ENCODE assay signal across 15 cellular contexts in the genomic region with DNA sequence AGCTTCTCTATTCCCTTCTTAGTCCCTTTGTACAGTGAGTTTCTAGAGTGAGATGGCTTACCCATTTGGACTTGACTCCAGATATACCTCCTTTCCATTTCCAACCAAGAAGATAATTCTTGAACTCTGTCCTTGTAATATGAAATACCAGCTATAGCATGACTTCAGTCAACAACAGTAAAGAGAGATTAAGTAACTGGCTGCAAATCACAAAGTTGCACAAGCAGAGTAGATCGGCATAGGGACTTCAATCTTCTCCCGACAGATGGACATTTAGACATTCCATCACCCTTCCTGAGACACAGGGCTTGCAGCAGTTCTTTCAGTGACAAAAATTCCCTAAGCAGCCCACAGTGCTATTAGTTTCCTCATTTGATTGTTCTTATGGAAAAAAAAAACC. TPM values are rescaled to one million over a fixed set of nuclear protein-coding genes. Genes with fewer than 3 reads are reported as not detected.
DNase-seq lines count a peak whose midpoint lies in the region; ATAC-seq and TF ChIP-seq lines count a peak whose summit lies in the region.
"Had no signal": no experiment of that assay in that cellular context is flagged by ENCODE, and none has a peak within 500 bp of the region (broad histone marks: within the 10 kb centered on the region; RNA-seq: fewer than 3 reads in every experiment).

No MANE protein-coding gene starts in this region.

- WGBS in esophagus muscularis mucosa: 69% methylated on average over 2 of the region's 2 CpGs

- peaks cover 97% of the 10 kb centered on the region for H3K4me1 Mint-ChIP-seq in activated T-cell treated with anti-CD3 and anti-CD28 coated beads, Interleukin-2, amount 50 U/mL, for 24 hours (ENCODE audit: low read depth)
- peaks cover 96% of the 10 kb centered on the region for H3K4me1 Mint-ChIP-seq in activated B cell treated with CpG ODN at 0.5 μM for 24 hours

- peak overlapping the region; percentile 43 for H3K9ac ChIP-seq in skeletal muscle satellite cell (ENCODE audit: low read depth, low read length)

- TF ChIP-seq EP300 in esophagus muscularis mucosa (IDR thresholded peaks at IDR 0.05): no peak

- peak overlapping the region; percentile 18 for H3K4me2 ChIP-seq in skeletal muscle satellite cell (ENCODE audit: low read length)

- no peak for TF ChIP-seq POLR2A in esophagus muscularis mucosa (IDR thresholded peaks at IDR 0.05; ENCODE audit: low read depth)

- POLR2A ChIA-PET in activated B cell treated with CpG ODN at 0.5 μM for 24 hours (lab: Charles Lee): interaction anchor here (2.0 kb wide), 1 partner anchor 39 kb away, joined by 7 read pairs; no protein-coding TSS in a partner anchor

- DNase-seq in activated T-cell treated with anti-CD3 and anti-CD28 coated beads, Interleukin-2, amount 50 U/mL, for 24 hours: no peak
- no peak for DNase-seq in activated T-cell treated with anti-CD3 and anti-CD28 coated beads, Interleukin-2, amount 50 U/mL, for 48 hours
- DNase-seq in activated B cell treated with CpG ODN at 0.5 μM for 24 hours: no peak
- peak; percentile 37 for DNase-seq in fibroblast of pulmonary artery (ENCODE audit: low read depth)
- DNase-seq in NCI-H1436 treated with DMSO at 0.1 percent for 48 hours (lab: John Stamatoyannopoulos, UW): no peak
- no peak for DNase-seq in NCI-H82 (lab: John Stamatoyannopoulos, UW)
- no peak for DNase-seq in esophagus muscularis mucosa (ENCODE audit: extremely low spot score)
- DNase-seq: amniotic stem cell; DMS 273 treated with DMSO at 0.1 percent for 48 hours; NCI-H2171; NK-92 treated with Interleukin-12 subunit alpha and Interleukin-12 subunit beta, amount 100 ng/mL, for 24 hours; SIG-M5 had no signal

- H3K4me3 Mint-ChIP-seq in activated T-cell treated with anti-CD3 and anti-CD28 coated beads, Interleukin-2, amount 50 U/mL, for 24 hours: peak overlapping the region; percentile 29
- no peak overlapping the region for H3K4me3 Mint-ChIP-seq in activated B cell treated with CpG ODN at 0.5 μM for 24 hours
- H3K4me3 Mint-ChIP-seq: neural crest cell had no signal

- no peak overlapping the region for H3K27ac ChIP-seq in esophagus muscularis mucosa (replicated peaks in 1 of 4)
- H3K27ac ChIP-seq: right atrium auricular region had no signal

- no peak for ATAC-seq in activated B cell treated with CpG ODN at 0.5 μM for 24 hours (ENCODE audit: low read depth)

- CTCF ChIA-PET in activated B cell treated with CpG ODN at 0.5 μM for 24 hours (lab: Charles Lee): interaction anchor here (1.0 to 1.5 kb wide), 2 partner anchors 17 to 119 kb away, joined by 4 read pairs; no protein-coding TSS in a partner anchor

- intact Hi-C loops in activated B cell treated with CpG ODN at 0.5 μM for 24 hours (cut with micrococcal nuclease): no loop called here
- intact Hi-C loops in esophagus muscularis mucosa (cut with DNase I): no loop called here

- H3K9me3 ChIP-seq in skeletal muscle satellite cell (replicated peaks; ENCODE audit: low read length): no peaks in the 10 kb centered on the region
- no peaks in the 10 kb centered on the region for H3K9me3 ChIP-seq in esophagus muscularis mucosa
- H3K9me3 ChIP-seq: right atrium auricular region had no signal

- H3K9me3 Mint-ChIP-seq in activated T-cell treated with anti-CD3 and anti-CD28 coated beads, Interleukin-2, amount 50 U/mL, for 24 hours: no peaks in the 10 kb centered on the region
- H3K9me3 Mint-ChIP-seq in activated B cell treated with CpG ODN at 0.5 μM for 24 hours: no peaks in the 10 kb centered on the region
- H3K9me3 Mint-ChIP-seq: neural crest cell had no signal

- TF ChIP-seq CTCF in activated B cell treated with CpG ODN at 0.5 μM for 24 hours (IDR thresholded peaks at IDR 0.05): no peak
- TF ChIP-seq CTCF in fibroblast of pulmonary artery (IDR thresholded peaks at IDR 0.05; ENCODE audit: low read length, missing control alignments): no peak
- TF ChIP-seq CTCF in esophagus muscularis mucosa (IDR thresholded peaks at IDR 0.05): no peak

- H3K27me3 ChIP-seq in skeletal muscle satellite cell (ENCODE audit: control insufficient read depth, insufficient read depth, low read length): no peaks in the 10 kb centered on the region
- no peaks in the 10 kb centered on the region for H3K27me3 ChIP-seq in esophagus muscularis mucosa
- H3K27me3 ChIP-seq: right atrium auricular region had no signal

- H3K4me3 ChIP-seq in fibroblast of pulmonary artery (replicated peaks; ENCODE audit: low read depth, low read length) (no peak overlapping the region), skeletal muscle satellite cell (ENCODE audit: low read length) (peak overlapping the region; percentile 43), esophagus muscularis mucosa (no peak overlapping the region)
- H3K4me3 ChIP-seq: right atrium auricular region had no signal

- H3K4me1 ChIP-seq in skeletal muscle satellite cell (ENCODE audit: control insufficient read depth, insufficient read depth, low read length): peaks cover 42% of the 10 kb centered on the region
- H3K4me1 ChIP-seq in esophagus muscularis mucosa: peaks cover 49 to 73% (median 69%) of the 10 kb centered on the region in 4 donors

- peak overlapping the region; percentile 92 for H3K27ac Mint-ChIP-seq in activated T-cell treated with anti-CD3 and anti-CD28 coated beads, Interleukin-2, amount 50 U/mL, for 24 hours
- H3K27ac Mint-ChIP-seq in activated B cell treated with CpG ODN at 0.5 μM for 24 hours: peak overlapping the region; percentile 66

- H3K36me3 ChIP-seq in skeletal muscle satellite cell (ENCODE audit: insufficient read depth, low read length) (no peaks in the 10 kb centered on the region), esophagus muscularis mucosa (no peaks in the 10 kb centered on the region)
- H3K36me3 ChIP-seq: right atrium auricular region had no signal

- peaks cover 22% of the 10 kb centered on the region for H3K36me3 Mint-ChIP-seq in activated T-cell treated with anti-CD3 and anti-CD28 coated beads, Interleukin-2, amount 50 U/mL, for 24 hours (ENCODE audit: low read depth)
- H3K36me3 Mint-ChIP-seq in activated B cell treated with CpG ODN at 0.5 μM for 24 hours (ENCODE audit: low read depth): peaks cover 18% of the 10 kb centered on the region

- H3K27me3 Mint-ChIP-seq in activated T-cell treated with anti-CD3 and anti-CD28 coated beads, Interleukin-2, amount 50 U/mL, for 24 hours: no peaks in the 10 kb centered on the region
- H3K27me3 Mint-ChIP-seq in activated B cell treated with CpG ODN at 0.5 μM for 24 hours: no peaks in the 10 kb centered on the region

RNA-seq across cellular contexts. Expression of gene JAK1, which starts 44.6 kb away (rescaled TPM):
- 195 and 215 TPM in 2 replicates for total RNA-seq in activated B cell treated with CpG ODN at 0.5 μM for 24 hours
- 157 and 221 TPM in 2 replicates for total RNA-seq in skeletal muscle satellite cell (2012; rRNA removed)
- total RNA-seq in esophagus muscularis mucosa: 100 to 1,000 TPM; 112 to 158 (median 135) TPM
